Comparison of ENCODE assay signal across 8 cellular contexts in genomic region chr1:9867408-9868243, GRCh38.
A peak's percentile ranks its signal among the peaks of the same experiment; 100 is the strongest.
DNase-seq lines count a peak whose midpoint lies in the region; ATAC-seq, FAIRE-seq and TF ChIP-seq lines count a peak whose summit lies in the region.

No MANE protein-coding gene starts in this region.

- no peak for ATAC-seq in GM21367 (IDR thresholded peaks at IDR 0.05; ENCODE audit: unreplicated experiment)

- no peak for FAIRE-seq in H54 (lab: Jason Lieb, UNC)

- no peak overlapping the region for H3K27ac ChIP-seq in caudate nucleus (ENCODE audit: low read depth, low read length)

- no peak for TF ChIP-seq POLR2A in H54 (IDR thresholded peaks at IDR 0.05; ENCODE audit: low read depth, low read length)

- DNase-seq in D341Med (ENCODE audit: low spot score), result peak; percentile 87
- peak; percentile 56 for DNase-seq in H54 (ENCODE audit: insufficient read length, low spot score)
- peak; percentile 76 for DNase-seq in NCI-H2171 treated with DMSO at 0.1 percent for 48 hours (lab: John Stamatoyannopoulos, UW)
- peak; percentile 90 for DNase-seq in activated CD4-positive, CD25-positive, alpha-beta regulatory T cell treated with anti-CD3 and anti-CD28 coated beads, Interleukin-2, amount 50 U/mL, for 72 hours
- peak in 57 of 61 donors; percentile 22 to 86 (median 60) for DNase-seq in caudate nucleus (lab: John Stamatoyannopoulos, UW)
- peak; percentile 72 for DNase-seq in kidney tubule cell (ENCODE audit: low spot score)
- peak; percentile 90 for DNase-seq in stimulated activated CD4-positive, alpha-beta T cell treated with anti-CD3 and anti-CD28 coated beads, Interleukin-4, amount 100 ng/mL, for 24 hours
